ENCODE assay signal across 1 cellular context in genomic region chr3:24493951-24494615, GRCh38.
TF ChIP-seq lines count a peak whose summit lies in the region.

No MANE protein-coding gene starts in this region.

TF ChIP-seq in HepG2, 621 proteins besides CTCF, POLR2A, EP300 and RAD21 (continued from another document and continues in another):
- no peak for TF ChIP-seq ZBTB40 (IDR thresholded peaks at IDR 0.05)
- 0 out of 2 replicates have a peak, but pooled peaks have one; percentile 58 for TF ChIP-seq ZBTB40 (CRISPR knock-in tag; IDR thresholded peaks at IDR 0.05)
- no peak for TF ChIP-seq MEIS2 (CRISPR knock-in tag; IDR thresholded peaks at IDR 0.05)
- peak; percentile 71; the same call in 1 of the 2 replicates for TF ChIP-seq NFKB2 (CRISPR knock-in tag; IDR thresholded peaks at IDR 0.05; ENCODE audit: borderline replicate concordance)
- peak; percentile 2 for TF ChIP-seq POLR2G (IDR thresholded peaks at IDR 0.05; ENCODE audit: low read depth, low read length)
- no peak for TF ChIP-seq ZNF550 (CRISPR knock-in tag; IDR thresholded peaks at IDR 0.05; ENCODE audit: borderline replicate concordance)
- 0 out of 2 replicates have a peak, but pooled peaks have one; percentile 28 for TF ChIP-seq ZNF333 (CRISPR knock-in tag; IDR thresholded peaks at IDR 0.05; ENCODE audit: borderline replicate concordance)
- TF ChIP-seq ZNF337 (CRISPR knock-in tag; IDR thresholded peaks at IDR 0.05; ENCODE audit: borderline replicate concordance, low read depth) = 0 out of 2 replicates have a peak, but pooled peaks have one; percentile 7
- TF ChIP-seq IRF9 (CRISPR knock-in tag; IDR thresholded peaks at IDR 0.05; ENCODE audit: borderline replicate concordance) = no peak; the same call in 1 of the 2 replicates
- TF ChIP-seq, protein P1, sequence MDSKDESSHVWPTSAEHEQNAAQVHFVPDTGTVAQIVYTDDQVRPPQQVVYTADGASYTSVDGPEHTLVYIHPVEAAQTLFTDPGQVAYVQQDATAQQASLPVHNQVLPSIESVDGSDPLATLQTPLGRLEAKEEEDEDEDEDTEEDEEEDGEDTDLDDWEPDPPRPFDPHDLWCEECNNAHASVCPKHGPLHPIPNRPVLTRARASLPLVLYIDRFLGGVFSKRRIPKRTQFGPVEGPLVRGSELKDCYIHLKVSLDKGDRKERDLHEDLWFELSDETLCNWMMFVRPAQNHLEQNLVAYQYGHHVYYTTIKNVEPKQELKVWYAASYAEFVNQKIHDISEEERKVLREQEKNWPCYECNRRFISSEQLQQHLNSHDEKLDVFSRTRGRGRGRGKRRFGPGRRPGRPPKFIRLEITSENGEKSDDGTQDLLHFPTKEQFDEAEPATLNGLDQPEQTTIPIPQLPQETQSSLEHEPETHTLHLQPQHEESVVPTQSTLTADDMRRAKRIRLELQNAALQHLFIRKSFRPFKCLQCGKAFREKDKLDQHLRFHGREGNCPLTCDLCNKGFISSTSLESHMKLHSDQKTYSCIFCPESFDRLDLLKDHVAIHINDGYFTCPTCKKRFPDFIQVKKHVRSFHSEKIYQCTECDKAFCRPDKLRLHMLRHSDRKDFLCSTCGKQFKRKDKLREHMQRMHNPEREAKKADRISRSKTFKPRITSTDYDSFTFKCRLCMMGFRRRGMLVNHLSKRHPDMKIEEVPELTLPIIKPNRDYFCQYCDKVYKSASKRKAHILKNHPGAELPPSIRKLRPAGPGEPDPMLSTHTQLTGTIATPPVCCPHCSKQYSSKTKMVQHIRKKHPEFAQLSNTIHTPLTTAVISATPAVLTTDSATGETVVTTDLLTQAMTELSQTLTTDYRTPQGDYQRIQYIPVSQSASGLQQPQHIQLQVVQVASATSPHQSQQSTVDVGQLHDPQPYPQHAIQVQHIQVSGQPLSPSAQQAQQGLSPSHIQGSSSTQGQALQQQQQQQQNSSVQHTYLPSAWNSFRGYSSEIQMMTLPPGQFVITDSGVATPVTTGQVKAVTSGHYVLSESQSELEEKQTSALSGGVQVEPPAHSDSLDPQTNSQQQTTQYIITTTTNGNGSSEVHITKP (CRISPR knock-in tag; IDR thresholded peaks at IDR 0.05; ENCODE audit: low read depth) = peak; percentile 20; the same call in 1 of the 2 replicates
- no peak for TF ChIP-seq MAFF (IDR thresholded peaks at IDR 0.05; ENCODE audit: low read depth, low read length)
- TF ChIP-seq ZNF20 (CRISPR knock-in tag; IDR thresholded peaks at IDR 0.05) = 0 out of 2 replicates have a peak, but pooled peaks have one; percentile 1
- peak; percentile 70; the same call in 1 of the 2 replicates for TF ChIP-seq ZSCAN30 (CRISPR knock-in tag; IDR thresholded peaks at IDR 0.05)
- TF ChIP-seq ZNF430 (CRISPR knock-in tag; IDR thresholded peaks at IDR 0.05) = no peak
- no peak for TF ChIP-seq PRDM4 (CRISPR knock-in tag; IDR thresholded peaks at IDR 0.05; ENCODE audit: borderline replicate concordance)
- TF ChIP-seq BATF2 (CRISPR knock-in tag; IDR thresholded peaks at IDR 0.05) = 0 out of 2 replicates have a peak, but pooled peaks have one; percentile 33
- TF ChIP-seq NR2C2 (CRISPR knock-in tag; IDR thresholded peaks at IDR 0.05; ENCODE audit: borderline replicate concordance) = peak; percentile 35
- no peak for TF ChIP-seq ZNF572 (CRISPR knock-in tag; IDR thresholded peaks at IDR 0.05)
- TF ChIP-seq MXD3 (CRISPR knock-in tag; IDR thresholded peaks at IDR 0.05) = 0 out of 2 replicates have a peak, but pooled peaks have one; percentile 4
- TF ChIP-seq ZHX2 (IDR thresholded peaks at IDR 0.05; ENCODE audit: low read depth) = 0 out of 2 replicates have a peak, but pooled peaks have one; percentile 22
- TF ChIP-seq ZHX2 (CRISPR knock-in tag; IDR thresholded peaks at IDR 0.05; ENCODE audit: borderline replicate concordance) = no peak
- peak; percentile 6; the same call in 1 of the 2 replicates for TF ChIP-seq ZSCAN20 (CRISPR knock-in tag; IDR thresholded peaks at IDR 0.05; ENCODE audit: borderline replicate concordance)
- no peak for TF ChIP-seq HOXA9 (CRISPR knock-in tag; IDR thresholded peaks at IDR 0.05; ENCODE audit: borderline replicate concordance)
- no peak; a peak in 1 of 4 replicates for TF ChIP-seq KLF16 (CRISPR knock-in tag; IDR thresholded peaks at IDR 0.05)
- peak; percentile 33; the same call in 1 of the 2 replicates for TF ChIP-seq TARDBP (CRISPR knock-in tag; IDR thresholded peaks at IDR 0.05)
- 0 out of 2 replicates have a peak, but pooled peaks have one; percentile 43 for TF ChIP-seq ZMYM4 (CRISPR knock-in tag; IDR thresholded peaks at IDR 0.05)
